ENCODE assay signal across 4 cellular contexts in genomic region chrX:739611-740010, GRCh38.
"Had no signal": no experiment of that assay in that cellular context is flagged by ENCODE, and none has a peak within 500 bp of the region (broad histone marks: within the 10 kb centered on the region; RNA-seq: fewer than 3 reads in every experiment).

No MANE protein-coding gene starts in this region.

- H3K4me1 Mint-ChIP-seq: GM23338 had no signal

- H3K4me3 ChIP-seq: GM23338 had no signal

- H3K4me3 Mint-ChIP-seq: GM23338, H9 had no signal

- H3K27ac Mint-ChIP-seq: GM23338, H9 had no signal

- DNase-seq: H9, HCEC 1CT, IMR-90 had no signal
